In the genomic region with DNA sequence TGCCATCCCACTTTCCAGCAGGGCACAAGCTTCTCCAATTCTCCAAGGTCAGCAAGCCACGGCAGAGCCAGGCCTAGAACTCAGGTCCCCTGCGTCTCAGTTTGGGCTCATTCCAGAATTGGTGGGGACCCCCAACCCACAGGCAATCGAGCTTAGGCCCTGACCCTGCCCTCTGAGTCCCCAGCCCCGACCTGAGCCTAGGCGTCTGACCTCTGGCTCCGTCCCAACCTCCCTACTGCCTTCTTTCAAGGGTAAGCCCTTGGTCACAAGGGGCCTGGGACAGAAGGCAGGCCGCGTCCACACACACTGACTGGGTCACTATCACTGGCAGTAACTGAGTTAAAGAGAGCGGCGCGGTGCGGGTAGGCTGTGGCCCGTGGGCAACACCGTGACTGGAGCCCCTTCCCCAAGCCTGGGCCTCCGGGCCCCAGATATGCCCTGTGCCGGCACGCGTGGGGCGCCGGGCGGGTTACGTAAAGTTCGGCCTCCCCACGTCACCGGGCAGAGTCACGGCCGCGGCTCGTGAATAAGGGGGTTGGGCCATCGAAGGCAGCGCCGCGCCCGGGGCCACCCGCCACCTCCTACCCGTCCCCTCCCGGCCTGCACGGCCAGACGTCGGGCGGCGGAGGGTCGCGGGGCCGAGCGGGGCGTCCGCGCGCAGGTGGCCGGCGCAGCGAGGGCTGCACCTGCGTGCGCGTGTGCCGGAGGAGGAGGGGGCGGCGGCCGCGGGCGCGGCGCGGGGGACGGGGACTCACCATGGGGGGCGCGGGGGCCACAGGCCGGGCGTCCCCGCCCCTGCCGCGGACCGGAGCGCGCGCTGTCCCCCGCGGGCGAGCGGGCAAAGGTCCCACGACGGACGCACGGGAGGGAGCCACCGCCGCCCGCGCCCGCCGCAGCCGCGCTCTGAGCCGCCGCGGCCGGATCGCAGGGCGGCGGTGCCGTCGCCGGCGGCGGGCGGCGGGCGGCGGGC, we compare ENCODE assay signal across 2 cellular contexts.
A peak's percentile ranks its signal among the peaks of the same experiment; 100 is the strongest.
TF ChIP-seq lines count a peak whose summit lies in the region.

No MANE protein-coding gene starts in this region.

TF ChIP-seq in HCT116, 20 proteins besides CTCF, POLR2A, EP300 and RAD21:
- TF ChIP-seq CBX3 (IDR thresholded peaks at IDR 0.05; ENCODE audit: low read depth) (no peak), ZFX (IDR thresholded peaks at IDR 0.05) (peak; percentile 68), YY1 (IDR thresholded peaks at IDR 0.05; ENCODE audit: extremely low read depth, insufficient replicate concordance, low read depth, low read length) (no peak)
- TF ChIP-seq, protein P1, sequence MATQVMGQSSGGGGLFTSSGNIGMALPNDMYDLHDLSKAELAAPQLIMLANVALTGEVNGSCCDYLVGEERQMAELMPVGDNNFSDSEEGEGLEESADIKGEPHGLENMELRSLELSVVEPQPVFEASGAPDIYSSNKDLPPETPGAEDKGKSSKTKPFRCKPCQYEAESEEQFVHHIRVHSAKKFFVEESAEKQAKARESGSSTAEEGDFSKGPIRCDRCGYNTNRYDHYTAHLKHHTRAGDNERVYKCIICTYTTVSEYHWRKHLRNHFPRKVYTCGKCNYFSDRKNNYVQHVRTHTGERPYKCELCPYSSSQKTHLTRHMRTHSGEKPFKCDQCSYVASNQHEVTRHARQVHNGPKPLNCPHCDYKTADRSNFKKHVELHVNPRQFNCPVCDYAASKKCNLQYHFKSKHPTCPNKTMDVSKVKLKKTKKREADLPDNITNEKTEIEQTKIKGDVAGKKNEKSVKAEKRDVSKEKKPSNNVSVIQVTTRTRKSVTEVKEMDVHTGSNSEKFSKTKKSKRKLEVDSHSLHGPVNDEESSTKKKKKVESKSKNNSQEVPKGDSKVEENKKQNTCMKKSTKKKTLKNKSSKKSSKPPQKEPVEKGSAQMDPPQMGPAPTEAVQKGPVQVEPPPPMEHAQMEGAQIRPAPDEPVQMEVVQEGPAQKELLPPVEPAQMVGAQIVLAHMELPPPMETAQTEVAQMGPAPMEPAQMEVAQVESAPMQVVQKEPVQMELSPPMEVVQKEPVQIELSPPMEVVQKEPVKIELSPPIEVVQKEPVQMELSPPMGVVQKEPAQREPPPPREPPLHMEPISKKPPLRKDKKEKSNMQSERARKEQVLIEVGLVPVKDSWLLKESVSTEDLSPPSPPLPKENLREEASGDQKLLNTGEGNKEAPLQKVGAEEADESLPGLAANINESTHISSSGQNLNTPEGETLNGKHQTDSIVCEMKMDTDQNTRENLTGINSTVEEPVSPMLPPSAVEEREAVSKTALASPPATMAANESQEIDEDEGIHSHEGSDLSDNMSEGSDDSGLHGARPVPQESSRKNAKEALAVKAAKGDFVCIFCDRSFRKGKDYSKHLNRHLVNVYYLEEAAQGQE (IDR thresholded peaks at IDR 0.05; ENCODE audit: low read depth): no peak
- TF ChIP-seq, protein P2, sequence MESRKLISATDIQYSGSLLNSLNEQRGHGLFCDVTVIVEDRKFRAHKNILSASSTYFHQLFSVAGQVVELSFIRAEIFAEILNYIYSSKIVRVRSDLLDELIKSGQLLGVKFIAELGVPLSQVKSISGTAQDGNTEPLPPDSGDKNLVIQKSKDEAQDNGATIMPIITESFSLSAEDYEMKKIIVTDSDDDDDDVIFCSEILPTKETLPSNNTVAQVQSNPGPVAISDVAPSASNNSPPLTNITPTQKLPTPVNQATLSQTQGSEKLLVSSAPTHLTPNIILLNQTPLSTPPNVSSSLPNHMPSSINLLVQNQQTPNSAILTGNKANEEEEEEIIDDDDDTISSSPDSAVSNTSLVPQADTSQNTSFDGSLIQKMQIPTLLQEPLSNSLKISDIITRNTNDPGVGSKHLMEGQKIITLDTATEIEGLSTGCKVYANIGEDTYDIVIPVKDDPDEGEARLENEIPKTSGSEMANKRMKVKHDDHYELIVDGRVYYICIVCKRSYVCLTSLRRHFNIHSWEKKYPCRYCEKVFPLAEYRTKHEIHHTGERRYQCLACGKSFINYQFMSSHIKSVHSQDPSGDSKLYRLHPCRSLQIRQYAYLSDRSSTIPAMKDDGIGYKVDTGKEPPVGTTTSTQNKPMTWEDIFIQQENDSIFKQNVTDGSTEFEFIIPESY (IDR thresholded peaks at IDR 0.05; ENCODE audit: extremely low read depth, insufficient replicate concordance, low read length): no peak
TF ChIP-seq in HCT116: peak in this region for 1.

TF ChIP-seq in GM12878, 131 proteins besides CTCF, POLR2A, EP300 and RAD21:
- TF ChIP-seq SMC3 (IDR thresholded peaks at IDR 0.05; ENCODE audit: borderline replicate concordance, low read length): no peak
- no peak for TF ChIP-seq EZH2 (IDR thresholded peaks at IDR 0.05; ENCODE audit: borderline replicate concordance, control insufficient read depth, low read depth, low read length)
- TF ChIP-seq, protein P3, sequence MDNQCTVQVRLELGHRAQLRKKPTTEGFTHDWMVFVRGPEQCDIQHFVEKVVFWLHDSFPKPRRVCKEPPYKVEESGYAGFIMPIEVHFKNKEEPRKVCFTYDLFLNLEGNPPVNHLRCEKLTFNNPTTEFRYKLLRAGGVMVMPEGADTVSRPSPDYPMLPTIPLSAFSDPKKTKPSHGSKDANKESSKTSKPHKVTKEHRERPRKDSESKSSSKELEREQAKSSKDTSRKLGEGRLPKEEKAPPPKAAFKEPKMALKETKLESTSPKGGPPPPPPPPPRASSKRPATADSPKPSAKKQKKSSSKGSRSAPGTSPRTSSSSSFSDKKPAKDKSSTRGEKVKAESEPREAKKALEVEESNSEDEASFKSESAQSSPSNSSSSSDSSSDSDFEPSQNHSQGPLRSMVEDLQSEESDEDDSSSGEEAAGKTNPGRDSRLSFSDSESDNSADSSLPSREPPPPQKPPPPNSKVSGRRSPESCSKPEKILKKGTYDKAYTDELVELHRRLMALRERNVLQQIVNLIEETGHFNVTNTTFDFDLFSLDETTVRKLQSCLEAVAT (IDR thresholded peaks at IDR 0.05): no peak
- no peak for TF ChIP-seq FOS (IDR thresholded peaks at IDR 0.05; ENCODE audit: borderline replicate concordance, extremely low read depth, insufficient read length)
- TF ChIP-seq, protein P4, sequence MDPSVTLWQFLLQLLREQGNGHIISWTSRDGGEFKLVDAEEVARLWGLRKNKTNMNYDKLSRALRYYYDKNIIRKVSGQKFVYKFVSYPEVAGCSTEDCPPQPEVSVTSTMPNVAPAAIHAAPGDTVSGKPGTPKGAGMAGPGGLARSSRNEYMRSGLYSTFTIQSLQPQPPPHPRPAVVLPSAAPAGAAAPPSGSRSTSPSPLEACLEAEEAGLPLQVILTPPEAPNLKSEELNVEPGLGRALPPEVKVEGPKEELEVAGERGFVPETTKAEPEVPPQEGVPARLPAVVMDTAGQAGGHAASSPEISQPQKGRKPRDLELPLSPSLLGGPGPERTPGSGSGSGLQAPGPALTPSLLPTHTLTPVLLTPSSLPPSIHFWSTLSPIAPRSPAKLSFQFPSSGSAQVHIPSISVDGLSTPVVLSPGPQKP (IDR thresholded peaks at IDR 0.05; ENCODE audit: low read depth, low read length): no peak
- no peak for TF ChIP-seq ZBED1 (IDR thresholded peaks at IDR 0.05; ENCODE audit: borderline replicate concordance)
- TF ChIP-seq CBX3 (IDR thresholded peaks at IDR 0.05; ENCODE audit: borderline replicate concordance, low read depth): no peak
- TF ChIP-seq SREBF2 (IDR thresholded peaks at IDR 0.05; ENCODE audit: low read length): no peak
- TF ChIP-seq WRNIP1 (IDR thresholded peaks at IDR 0.05; ENCODE audit: borderline replicate concordance, low read depth, low read length): no peak
- no peak for TF ChIP-seq MYB (IDR thresholded peaks at IDR 0.05; ENCODE audit: borderline replicate concordance, low read depth, low read length)
- TF ChIP-seq RFX5 (IDR thresholded peaks at IDR 0.05; ENCODE audit: low read depth, low read length): no peak
- TF ChIP-seq, protein P5, sequence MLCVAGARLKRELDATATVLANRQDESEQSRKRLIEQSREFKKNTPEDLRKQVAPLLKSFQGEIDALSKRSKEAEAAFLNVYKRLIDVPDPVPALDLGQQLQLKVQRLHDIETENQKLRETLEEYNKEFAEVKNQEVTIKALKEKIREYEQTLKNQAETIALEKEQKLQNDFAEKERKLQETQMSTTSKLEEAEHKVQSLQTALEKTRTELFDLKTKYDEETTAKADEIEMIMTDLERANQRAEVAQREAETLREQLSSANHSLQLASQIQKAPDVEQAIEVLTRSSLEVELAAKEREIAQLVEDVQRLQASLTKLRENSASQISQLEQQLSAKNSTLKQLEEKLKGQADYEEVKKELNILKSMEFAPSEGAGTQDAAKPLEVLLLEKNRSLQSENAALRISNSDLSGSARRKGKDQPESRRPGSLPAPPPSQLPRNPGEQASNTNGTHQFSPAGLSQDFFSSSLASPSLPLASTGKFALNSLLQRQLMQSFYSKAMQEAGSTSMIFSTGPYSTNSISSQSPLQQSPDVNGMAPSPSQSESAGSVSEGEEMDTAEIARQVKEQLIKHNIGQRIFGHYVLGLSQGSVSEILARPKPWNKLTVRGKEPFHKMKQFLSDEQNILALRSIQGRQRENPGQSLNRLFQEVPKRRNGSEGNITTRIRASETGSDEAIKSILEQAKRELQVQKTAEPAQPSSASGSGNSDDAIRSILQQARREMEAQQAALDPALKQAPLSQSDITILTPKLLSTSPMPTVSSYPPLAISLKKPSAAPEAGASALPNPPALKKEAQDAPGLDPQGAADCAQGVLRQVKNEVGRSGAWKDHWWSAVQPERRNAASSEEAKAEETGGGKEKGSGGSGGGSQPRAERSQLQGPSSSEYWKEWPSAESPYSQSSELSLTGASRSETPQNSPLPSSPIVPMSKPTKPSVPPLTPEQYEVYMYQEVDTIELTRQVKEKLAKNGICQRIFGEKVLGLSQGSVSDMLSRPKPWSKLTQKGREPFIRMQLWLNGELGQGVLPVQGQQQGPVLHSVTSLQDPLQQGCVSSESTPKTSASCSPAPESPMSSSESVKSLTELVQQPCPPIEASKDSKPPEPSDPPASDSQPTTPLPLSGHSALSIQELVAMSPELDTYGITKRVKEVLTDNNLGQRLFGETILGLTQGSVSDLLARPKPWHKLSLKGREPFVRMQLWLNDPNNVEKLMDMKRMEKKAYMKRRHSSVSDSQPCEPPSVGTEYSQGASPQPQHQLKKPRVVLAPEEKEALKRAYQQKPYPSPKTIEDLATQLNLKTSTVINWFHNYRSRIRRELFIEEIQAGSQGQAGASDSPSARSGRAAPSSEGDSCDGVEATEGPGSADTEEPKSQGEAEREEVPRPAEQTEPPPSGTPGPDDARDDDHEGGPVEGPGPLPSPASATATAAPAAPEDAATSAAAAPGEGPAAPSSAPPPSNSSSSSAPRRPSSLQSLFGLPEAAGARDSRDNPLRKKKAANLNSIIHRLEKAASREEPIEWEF (IDR thresholded peaks at IDR 0.05; ENCODE audit: insufficient replicate concordance, low read depth, low read length): no peak
- TF ChIP-seq EGR1 (IDR thresholded peaks at IDR 0.05; ENCODE audit: borderline replicate concordance in 1 of 2, low read depth in 2 of 2, low read length in 2 of 2): no peak
- TF ChIP-seq ATF2 (IDR thresholded peaks at IDR 0.05; ENCODE audit: low read length): no peak
- no peak for TF ChIP-seq PML (IDR thresholded peaks at IDR 0.05; ENCODE audit: low read length)
- TF ChIP-seq PAX5 (IDR thresholded peaks at IDR 0.05; ENCODE audit: borderline replicate concordance, low read depth, low read length): no peak
- TF ChIP-seq, protein P6, sequence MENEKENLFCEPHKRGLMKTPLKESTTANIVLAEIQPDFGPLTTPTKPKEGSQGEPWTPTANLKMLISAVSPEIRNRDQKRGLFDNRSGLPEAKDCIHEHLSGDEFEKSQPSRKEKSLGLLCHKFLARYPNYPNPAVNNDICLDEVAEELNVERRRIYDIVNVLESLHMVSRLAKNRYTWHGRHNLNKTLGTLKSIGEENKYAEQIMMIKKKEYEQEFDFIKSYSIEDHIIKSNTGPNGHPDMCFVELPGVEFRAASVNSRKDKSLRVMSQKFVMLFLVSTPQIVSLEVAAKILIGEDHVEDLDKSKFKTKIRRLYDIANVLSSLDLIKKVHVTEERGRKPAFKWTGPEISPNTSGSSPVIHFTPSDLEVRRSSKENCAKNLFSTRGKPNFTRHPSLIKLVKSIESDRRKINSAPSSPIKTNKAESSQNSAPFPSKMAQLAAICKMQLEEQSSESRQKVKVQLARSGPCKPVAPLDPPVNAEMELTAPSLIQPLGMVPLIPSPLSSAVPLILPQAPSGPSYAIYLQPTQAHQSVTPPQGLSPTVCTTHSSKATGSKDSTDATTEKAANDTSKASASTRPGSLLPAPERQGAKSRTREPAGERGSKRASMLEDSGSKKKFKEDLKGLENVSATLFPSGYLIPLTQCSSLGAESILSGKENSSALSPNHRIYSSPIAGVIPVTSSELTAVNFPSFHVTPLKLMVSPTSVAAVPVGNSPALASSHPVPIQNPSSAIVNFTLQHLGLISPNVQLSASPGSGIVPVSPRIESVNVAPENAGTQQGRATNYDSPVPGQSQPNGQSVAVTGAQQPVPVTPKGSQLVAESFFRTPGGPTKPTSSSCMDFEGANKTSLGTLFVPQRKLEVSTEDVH (IDR thresholded peaks at IDR 0.05; ENCODE audit: low read depth, partially characterized antibody): no peak
